ENCODE assay signal across 19 cellular contexts in genomic region chr18:27656167-27656778, GRCh38.
DNase-seq lines count a peak whose midpoint lies in the region; FAIRE-seq and TF ChIP-seq lines count a peak whose summit lies in the region.
"Had no signal": no experiment of that assay in that cellular context is flagged by ENCODE, and none has a peak within 500 bp of the region (broad histone marks: within the 10 kb centered on the region; RNA-seq: fewer than 3 reads in every experiment).

No MANE protein-coding gene starts in this region.

- H3K4me3 ChIP-seq in kidney epithelial cell (ENCODE audit: low read depth, low read length): no peak overlapping the region
- H3K4me3 ChIP-seq: cardiac muscle cell, heart right ventricle, SJCRH30, spleen had no signal

- no peaks in the 10 kb centered on the region for H3K27me3 ChIP-seq in kidney epithelial cell (ENCODE audit: control insufficient read depth, insufficient read depth, low read length)
- H3K27me3 ChIP-seq: cardiac muscle cell, heart right ventricle, neutrophil, SJCRH30, spleen had no signal

- FAIRE-seq in RCC 7860 (lab: Jason Lieb, UNC): peak; percentile 92

- no peak for TF ChIP-seq CTCF in kidney epithelial cell (IDR thresholded peaks at IDR 0.05; ENCODE audit: insufficient read depth, low read length, poor library complexity, severe bottlenecking)

- H3K36me3 ChIP-seq in kidney epithelial cell (ENCODE audit: control insufficient read depth, insufficient read depth, low read length): no peaks in the 10 kb centered on the region
- H3K36me3 ChIP-seq: cardiac muscle cell, heart right ventricle, neutrophil, SJCRH30, spleen had no signal

- DNase-seq in A172 (ENCODE audit: low spot score) (peak; percentile 64), H4 (ENCODE audit: low spot score) (peak; percentile 8), RCC 7860 (ENCODE audit: low spot score) (peak; percentile 87), kidney epithelial cell (ENCODE audit: low read depth) (peak; percentile 85), SW 1271 (lab: John Stamatoyannopoulos, UW) (no peak), SKM-1 treated with dmso at 0.1 percent for 144 hours (lab: John Stamatoyannopoulos, UW; ENCODE audit: unreplicated experiment) (no peak), SIG-M5 (lab: John Stamatoyannopoulos, UW) (no peak), AML-193 (lab: John Stamatoyannopoulos, UW) (no peak)
- DNase-seq: activated CD8-positive, alpha-beta memory T cell treated with anti-CD3 and anti-CD28 coated beads for 24 hours; activated gamma-delta T cell; heart right ventricle; HFFc6; NCI-H1694 treated with DMSO at 0.1 percent for 48 hours; NCI-H82; spleen; substantia nigra had no signal

Comparison
In these comparisons a context has a peak if more than half of its experiments do, and no peak if none do; other contexts are left out.
1. DNase-seq: peak in A172 (single experiment), H4 (single experiment), RCC 7860 (single experiment) and kidney epithelial cell (single experiment); none in SW 1271 (0 of 2), SKM-1 treated with dmso at 0.1 percent for 144 hours (single experiment), SIG-M5 (single experiment) and AML-193 (0 of 2).